1 cellular context compared by ENCODE assay signal in the genomic region with DNA sequence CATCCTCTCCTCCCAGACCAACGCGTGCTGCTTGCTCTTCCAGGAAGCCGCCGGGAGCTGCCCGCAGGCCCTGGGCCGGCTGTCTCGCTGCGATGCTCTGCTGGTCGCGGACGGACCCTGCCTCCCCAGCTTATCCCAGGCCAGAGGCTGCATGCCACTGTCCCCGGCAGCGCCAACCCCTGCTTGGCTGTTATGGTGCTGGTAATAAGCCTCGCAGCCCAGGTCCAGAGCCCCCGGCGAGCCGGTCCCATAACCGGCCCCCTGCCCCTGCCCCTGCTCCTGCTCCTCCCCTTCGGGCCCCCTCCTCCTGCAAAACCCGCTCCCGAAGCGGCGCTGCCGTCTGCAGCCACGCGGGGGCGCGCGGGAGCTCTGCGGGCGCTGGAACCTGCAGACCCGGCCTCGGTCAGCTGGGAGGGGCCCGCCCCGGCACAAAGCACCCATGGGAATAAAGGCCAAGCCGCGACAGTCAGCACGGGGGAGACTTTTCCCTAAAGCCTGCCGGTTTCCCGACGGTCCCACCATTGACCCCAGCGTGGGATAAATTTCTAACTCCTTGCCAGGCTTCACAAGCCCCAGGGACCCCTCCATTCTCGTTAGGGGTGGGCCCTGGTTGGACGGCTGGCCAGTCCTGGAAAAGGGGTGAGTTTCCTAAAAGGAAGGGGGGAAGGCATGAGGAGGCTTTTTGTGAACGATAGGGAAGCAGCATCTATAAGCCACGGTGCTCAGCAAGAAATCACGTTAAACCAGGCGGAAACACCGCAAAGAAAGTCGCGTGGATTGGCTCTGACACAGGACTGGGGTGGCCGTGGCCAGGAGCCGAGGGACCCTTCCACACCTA.
TF ChIP-seq lines count a peak whose summit lies in the region.

No MANE protein-coding gene starts in this region.

TF ChIP-seq in HepG2, 621 proteins besides CTCF, POLR2A, EP300 and RAD21 (continued from another document and continues in another):
- TF ChIP-seq, protein P1, sequence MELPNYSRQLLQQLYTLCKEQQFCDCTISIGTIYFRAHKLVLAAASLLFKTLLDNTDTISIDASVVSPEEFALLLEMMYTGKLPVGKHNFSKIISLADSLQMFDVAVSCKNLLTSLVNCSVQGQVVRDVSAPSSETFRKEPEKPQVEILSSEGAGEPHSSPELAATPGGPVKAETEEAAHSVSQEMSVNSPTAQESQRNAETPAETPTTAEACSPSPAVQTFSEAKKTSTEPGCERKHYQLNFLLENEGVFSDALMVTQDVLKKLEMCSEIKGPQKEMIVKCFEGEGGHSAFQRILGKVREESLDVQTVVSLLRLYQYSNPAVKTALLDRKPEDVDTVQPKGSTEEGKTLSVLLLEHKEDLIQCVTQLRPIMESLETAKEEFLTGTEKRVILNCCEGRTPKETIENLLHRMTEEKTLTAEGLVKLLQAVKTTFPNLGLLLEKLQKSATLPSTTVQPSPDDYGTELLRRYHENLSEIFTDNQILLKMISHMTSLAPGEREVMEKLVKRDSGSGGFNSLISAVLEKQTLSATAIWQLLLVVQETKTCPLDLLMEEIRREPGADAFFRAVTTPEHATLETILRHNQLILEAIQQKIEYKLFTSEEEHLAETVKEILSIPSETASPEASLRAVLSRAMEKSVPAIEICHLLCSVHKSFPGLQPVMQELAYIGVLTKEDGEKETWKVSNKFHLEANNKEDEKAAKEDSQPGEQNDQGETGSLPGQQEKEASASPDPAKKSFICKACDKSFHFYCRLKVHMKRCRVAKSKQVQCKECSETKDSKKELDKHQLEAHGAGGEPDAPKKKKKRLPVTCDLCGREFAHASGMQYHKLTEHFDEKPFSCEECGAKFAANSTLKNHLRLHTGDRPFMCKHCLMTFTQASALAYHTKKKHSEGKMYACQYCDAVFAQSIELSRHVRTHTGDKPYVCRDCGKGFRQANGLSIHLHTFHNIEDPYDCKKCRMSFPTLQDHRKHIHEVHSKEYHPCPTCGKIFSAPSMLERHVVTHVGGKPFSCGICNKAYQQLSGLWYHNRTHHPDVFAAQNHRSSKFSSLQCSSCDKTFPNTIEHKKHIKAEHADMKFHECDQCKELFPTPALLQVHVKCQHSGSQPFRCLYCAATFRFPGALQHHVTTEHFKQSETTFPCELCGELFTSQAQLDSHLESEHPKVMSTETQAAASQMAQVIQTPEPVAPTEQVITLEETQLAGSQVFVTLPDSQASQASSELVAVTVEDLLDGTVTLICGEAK (IDR thresholded peaks at IDR 0.05) = no peak
- TF ChIP-seq, protein P1 (CRISPR knock-in tag; IDR thresholded peaks at IDR 0.05) = no peak
- TF ChIP-seq NFKBIZ (CRISPR knock-in tag; IDR thresholded peaks at IDR 0.05) = no peak
- TF ChIP-seq CAMTA2 (CRISPR knock-in tag; IDR thresholded peaks at IDR 0.05; ENCODE audit: borderline replicate concordance) = peak; percentile 70; the same call in 1 of the 2 replicates
- TF ChIP-seq ZZZ3 (CRISPR knock-in tag; IDR thresholded peaks at IDR 0.05; ENCODE audit: borderline replicate concordance) = no peak; the same call in 1 of the 2 replicates
- TF ChIP-seq, protein P2, sequence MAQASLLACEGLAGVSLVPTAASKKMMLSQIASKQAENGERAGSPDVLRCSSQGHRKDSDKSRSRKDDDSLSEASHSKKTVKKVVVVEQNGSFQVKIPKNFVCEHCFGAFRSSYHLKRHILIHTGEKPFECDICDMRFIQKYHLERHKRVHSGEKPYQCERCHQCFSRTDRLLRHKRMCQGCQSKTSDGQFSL (CRISPR knock-in tag; IDR thresholded peaks at IDR 0.05) = peak; percentile 87
- no peak for TF ChIP-seq SMYD3 (CRISPR knock-in tag; IDR thresholded peaks at IDR 0.05)
- peak; percentile 60; the same call in 1 of the 2 replicates for TF ChIP-seq ZNF337 (CRISPR knock-in tag; IDR thresholded peaks at IDR 0.05; ENCODE audit: borderline replicate concordance, low read depth)
- no peak for TF ChIP-seq HNRNPL (IDR thresholded peaks at IDR 0.05; ENCODE audit: low read depth, low read length)
- 0 out of 2 replicates have a peak, but pooled peaks have one; percentile 64 for TF ChIP-seq MAF1 (CRISPR knock-in tag; IDR thresholded peaks at IDR 0.05; ENCODE audit: borderline replicate concordance)
- TF ChIP-seq ZNF446 (CRISPR knock-in tag; IDR thresholded peaks at IDR 0.05) = no peak
- TF ChIP-seq MXD4 (CRISPR knock-in tag; IDR thresholded peaks at IDR 0.05) = peak; percentile 17; the same call in 1 of the 2 replicates
- TF ChIP-seq, protein P3, sequence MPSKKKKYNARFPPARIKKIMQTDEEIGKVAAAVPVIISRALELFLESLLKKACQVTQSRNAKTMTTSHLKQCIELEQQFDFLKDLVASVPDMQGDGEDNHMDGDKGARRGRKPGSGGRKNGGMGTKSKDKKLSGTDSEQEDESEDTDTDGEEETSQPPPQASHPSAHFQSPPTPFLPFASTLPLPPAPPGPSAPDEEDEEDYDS (CRISPR knock-in tag; IDR thresholded peaks at IDR 0.05) = peak; percentile 69
- TF ChIP-seq REXO4 (CRISPR knock-in tag; IDR thresholded peaks at IDR 0.05; ENCODE audit: borderline replicate concordance) = no peak
- TF ChIP-seq THAP11 (CRISPR knock-in tag; IDR thresholded peaks at IDR 0.05) = peak; percentile 67
- TF ChIP-seq, protein P4, sequence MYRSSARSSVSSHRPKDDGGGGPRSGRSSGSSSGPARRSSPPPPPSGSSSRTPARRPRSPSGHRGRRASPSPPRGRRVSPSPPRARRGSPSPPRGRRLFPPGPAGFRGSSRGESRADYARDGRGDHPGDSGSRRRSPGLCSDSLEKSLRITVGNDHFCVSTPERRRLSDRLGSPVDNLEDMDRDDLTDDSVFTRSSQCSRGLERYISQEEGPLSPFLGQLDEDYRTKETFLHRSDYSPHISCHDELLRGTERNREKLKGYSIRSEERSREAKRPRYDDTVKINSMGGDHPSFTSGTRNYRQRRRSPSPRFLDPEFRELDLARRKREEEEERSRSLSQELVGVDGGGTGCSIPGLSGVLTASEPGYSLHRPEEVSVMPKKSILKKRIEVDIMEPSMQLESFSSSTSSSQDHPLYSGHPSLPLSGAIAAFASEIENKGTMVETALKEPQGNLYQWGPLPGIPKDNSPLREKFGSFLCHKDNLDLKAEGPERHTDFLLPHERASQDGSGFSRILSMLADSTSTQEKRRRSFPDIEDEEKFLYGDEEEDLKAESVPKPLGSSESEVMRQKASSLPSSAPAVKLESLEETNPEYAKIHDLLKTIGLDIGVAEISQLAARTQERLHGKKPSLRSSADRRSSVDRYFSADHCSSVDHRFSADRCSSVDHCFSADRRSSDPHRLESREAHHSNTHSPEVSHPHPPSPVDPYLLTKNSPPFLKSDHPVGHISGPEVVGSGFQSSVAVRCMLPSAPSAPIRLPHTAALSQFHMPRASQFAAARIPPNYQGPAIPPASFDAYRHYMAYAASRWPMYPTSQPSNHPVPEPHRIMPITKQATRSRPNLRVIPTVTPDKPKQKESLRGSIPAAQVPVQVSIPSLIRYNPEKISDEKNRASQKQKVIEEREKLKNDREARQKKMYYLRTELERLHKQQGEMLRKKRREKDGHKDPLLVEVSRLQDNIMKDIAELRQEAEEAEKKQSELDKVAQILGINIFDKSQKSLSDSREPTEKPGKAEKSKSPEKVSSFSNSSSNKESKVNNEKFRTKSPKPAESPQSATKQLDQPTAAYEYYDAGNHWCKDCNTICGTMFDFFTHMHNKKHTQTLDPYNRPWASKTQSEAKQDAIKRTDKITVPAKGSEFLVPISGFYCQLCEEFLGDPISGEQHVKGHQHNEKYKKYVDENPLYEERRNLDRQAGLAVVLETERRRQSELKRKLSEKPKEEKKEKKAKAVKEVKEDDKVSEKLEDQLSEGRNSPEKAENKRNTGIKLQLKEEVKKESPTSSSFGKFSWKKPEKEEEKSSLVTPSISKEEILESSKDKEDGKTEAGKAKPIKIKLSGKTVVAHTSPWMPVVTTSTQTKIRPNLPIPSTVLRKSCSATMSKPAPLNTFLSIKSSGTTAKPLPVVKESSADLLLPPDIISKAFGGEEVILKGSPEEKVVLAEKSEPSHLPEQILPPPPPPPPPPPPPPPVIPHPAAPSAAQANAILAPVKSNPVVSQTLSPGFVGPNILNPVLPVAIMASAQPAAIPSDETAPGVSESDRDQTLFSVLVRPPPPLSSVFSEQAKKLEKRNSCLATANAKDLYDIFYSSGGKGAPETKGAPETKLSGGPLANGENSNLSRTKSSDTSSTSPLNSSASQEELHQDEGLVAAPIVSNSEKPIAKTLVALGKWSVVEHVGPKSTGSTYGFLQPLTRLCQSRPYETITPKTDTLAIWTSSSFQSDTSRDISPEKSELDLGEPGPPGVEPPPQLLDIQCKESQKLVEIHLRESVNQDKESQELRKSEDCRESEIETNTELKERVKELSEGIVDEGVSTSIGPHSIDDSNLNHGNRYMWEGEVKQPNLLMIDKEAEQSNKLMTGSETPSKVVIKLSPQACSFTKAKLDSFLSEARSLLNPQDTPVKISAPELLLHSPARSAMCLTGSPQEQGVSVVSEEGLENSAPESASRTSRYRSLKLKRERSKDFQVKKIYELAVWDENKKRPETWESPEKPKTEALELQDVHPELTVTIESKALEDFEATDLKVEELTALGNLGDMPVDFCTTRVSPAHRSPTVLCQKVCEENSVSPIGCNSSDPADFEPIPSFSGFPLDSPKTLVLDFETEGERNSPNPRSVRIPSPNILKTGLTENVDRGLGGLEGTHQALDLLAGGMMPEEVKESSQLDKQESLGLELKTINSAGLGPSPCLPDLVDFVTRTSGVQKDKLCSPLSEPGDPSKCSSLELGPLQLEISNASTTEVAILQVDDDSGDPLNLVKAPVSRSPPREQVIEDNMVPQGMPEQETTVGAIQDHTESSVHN (CRISPR knock-in tag; IDR thresholded peaks at IDR 0.05) = no peak
- TF ChIP-seq ZNF546 (CRISPR knock-in tag; conservative IDR thresholded peaks at IDR 0.05) = no peak; the same call in none of the 2 replicates
- peak; percentile 79; the same call in 1 of the 2 replicates for TF ChIP-seq ZNF367 (CRISPR knock-in tag; IDR thresholded peaks at IDR 0.05; ENCODE audit: borderline replicate concordance)
- no peak for TF ChIP-seq SOX13 (IDR thresholded peaks at IDR 0.05)
- peak in 1 of 2 experiments; percentile 70; a peak in 2 of 4 replicates for TF ChIP-seq SOX13 (CRISPR knock-in tag; conservative IDR thresholded peaks at IDR 0.05 in 1 of 2, IDR thresholded peaks at IDR 0.05 in 1 of 2)
- no peak for TF ChIP-seq ZNF674 (CRISPR knock-in tag; IDR thresholded peaks at IDR 0.05; ENCODE audit: low read depth)
- TF ChIP-seq HHEX (CRISPR knock-in tag; IDR thresholded peaks at IDR 0.05) = no peak; the same call in 1 of the 2 replicates
- TF ChIP-seq, protein P5, sequence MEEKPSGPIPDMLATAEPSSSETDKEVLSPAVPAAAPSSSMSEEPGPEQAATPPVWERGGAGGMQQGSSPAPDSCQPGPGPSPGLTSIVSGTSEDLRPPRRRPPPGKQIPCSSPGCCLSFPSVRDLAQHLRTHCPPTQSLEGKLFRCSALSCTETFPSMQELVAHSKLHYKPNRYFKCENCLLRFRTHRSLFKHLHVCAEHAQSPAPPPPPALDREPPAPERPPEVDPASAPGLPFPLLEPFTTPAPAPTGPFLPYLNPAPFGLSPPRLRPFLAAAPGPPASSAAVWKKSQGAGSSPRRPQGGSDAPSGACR (CRISPR knock-in tag; IDR thresholded peaks at IDR 0.05) = peak; percentile 25; the same call in 1 of the 2 replicates
- peak; percentile 86 for TF ChIP-seq SAP130 (CRISPR knock-in tag; IDR thresholded peaks at IDR 0.05; ENCODE audit: low read depth)
- no peak for TF ChIP-seq LCORL (IDR thresholded peaks at IDR 0.05)
- TF ChIP-seq LCORL (CRISPR knock-in tag; IDR thresholded peaks at IDR 0.05) = peak; percentile 67
- peak; percentile 67; the same call in 1 of the 2 replicates for TF ChIP-seq ZMYM2 (CRISPR knock-in tag; IDR thresholded peaks at IDR 0.05)
- TF ChIP-seq, protein P6, sequence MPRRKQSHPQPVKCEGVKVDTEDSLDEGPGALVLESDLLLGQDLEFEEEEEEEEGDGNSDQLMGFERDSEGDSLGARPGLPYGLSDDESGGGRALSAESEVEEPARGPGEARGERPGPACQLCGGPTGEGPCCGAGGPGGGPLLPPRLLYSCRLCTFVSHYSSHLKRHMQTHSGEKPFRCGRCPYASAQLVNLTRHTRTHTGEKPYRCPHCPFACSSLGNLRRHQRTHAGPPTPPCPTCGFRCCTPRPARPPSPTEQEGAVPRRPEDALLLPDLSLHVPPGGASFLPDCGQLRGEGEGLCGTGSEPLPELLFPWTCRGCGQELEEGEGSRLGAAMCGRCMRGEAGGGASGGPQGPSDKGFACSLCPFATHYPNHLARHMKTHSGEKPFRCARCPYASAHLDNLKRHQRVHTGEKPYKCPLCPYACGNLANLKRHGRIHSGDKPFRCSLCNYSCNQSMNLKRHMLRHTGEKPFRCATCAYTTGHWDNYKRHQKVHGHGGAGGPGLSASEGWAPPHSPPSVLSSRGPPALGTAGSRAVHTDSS (CRISPR knock-in tag; conservative IDR thresholded peaks at IDR 0.05) = peak; percentile 72; the same call in 1 of the 2 replicates
